Comparison of ENCODE assay signal across 9 cellular contexts in genomic region chr20:19815553-19815991, GRCh38. TPM values are rescaled to one million over a fixed set of nuclear protein-coding genes. Genes with fewer than 3 reads are reported as not detected.
DNase-seq lines count a peak whose midpoint lies in the region; FAIRE-seq and TF ChIP-seq lines count a peak whose summit lies in the region.
"Had no signal": no experiment of that assay in that cellular context is flagged by ENCODE, and none has a peak within 500 bp of the region (broad histone marks: within the 10 kb centered on the region; RNA-seq: fewer than 3 reads in every experiment).

No MANE protein-coding gene starts in this region.

- H2AFZ ChIP-seq in hepatocyte: no peak overlapping the region

- H3K9me3 Mint-ChIP-seq in activated CD4-positive, alpha-beta memory T cell treated with anti-CD3 and anti-CD28 coated beads for 36 hours: peaks cover 7% of the 10 kb centered on the region
- H3K9me3 Mint-ChIP-seq in activated CD4-positive, alpha-beta memory T cell treated with anti-CD3 and anti-CD28 coated beads, Interleukin-2, amount 10 ng/mL, durations not matched to agents 7 days and 5 days: no peaks in the 10 kb centered on the region
- no peaks in the 10 kb centered on the region for H3K9me3 Mint-ChIP-seq in type B pancreatic cell

- H3K27ac ChIP-seq in adrenal gland: peak overlapping the region in 2 of 5 donors; percentile 43 to 44
- H3K27ac ChIP-seq in hepatocyte: no peak overlapping the region

- TF ChIP-seq CTCF in adrenal gland (IDR thresholded peaks at IDR 0.05) (peak in 3 of 6 experiments; percentile 15 to 36 (median 31)), hepatocyte (IDR thresholded peaks at IDR 0.05; ENCODE audit: poor library complexity) (peak; percentile 17), type B pancreatic cell (conservative IDR thresholded peaks at IDR 0.05) (no peak), D721Med (IDR thresholded peaks at IDR 0.05; ENCODE audit: insufficient read depth, missing control alignments) (no peak)

- peaks cover 29 to 30% of the 10 kb centered on the region in 2 donors for H3K4me1 ChIP-seq in adrenal gland (replicated peaks in 1 of 2)
- no peaks in the 10 kb centered on the region for H3K4me1 ChIP-seq in hepatocyte (ENCODE audit: insufficient read depth)

- H3K36me3 ChIP-seq in adrenal gland (replicated peaks in 1 of 2) (no peaks in the 10 kb centered on the region), hepatocyte (replicated peaks; ENCODE audit: insufficient read depth, low read depth) (no peaks in the 10 kb centered on the region)

- peak; percentile 26 for DNase-seq in activated CD4-positive, alpha-beta memory T cell treated with anti-CD3 and anti-CD28 coated beads for 36 hours
- no peak for DNase-seq in activated CD4-positive, alpha-beta memory T cell treated with anti-CD3 and anti-CD28 coated beads, Interleukin-2, amount 10 ng/mL, durations not matched to agents 7 days and 5 days
- DNase-seq in adrenal gland (peak in 6 of 7 donors; percentile 52 to 83 (median 78)), hepatocyte (ENCODE audit: low spot score) (peak; percentile 48), type B pancreatic cell (ENCODE audit: extremely low spot score, unreplicated experiment) (no peak), D721Med (ENCODE audit: insufficient read length, low spot score) (no peak), NCI-H2171 (lab: John Stamatoyannopoulos, UW) (no peak), occipital lobe (lab: John Stamatoyannopoulos, UW) (no peak)
- DNase-seq: DMS 273 treated with DMSO at 0.1 percent for 48 hours had no signal

- no peaks in the 10 kb centered on the region for H4K20me1 ChIP-seq in hepatocyte (ENCODE audit: insufficient read depth, poor library complexity, severe bottlenecking)

- intact Hi-C loops in activated CD4-positive, alpha-beta memory T cell treated with anti-CD3 and anti-CD28 coated beads for 36 hours (cut with micrococcal nuclease): no loop called here
- intact Hi-C loops in adrenal gland (cut with DNase I): no loop called here

- no peak for TF ChIP-seq POLR2A in adrenal gland (IDR thresholded peaks at IDR 0.05)

- no peaks in the 10 kb centered on the region for H3K27me3 ChIP-seq in adrenal gland
- H3K27me3 ChIP-seq in hepatocyte: no peaks in the 10 kb centered on the region

- no peak overlapping the region for H3K4me3 Mint-ChIP-seq in activated CD4-positive, alpha-beta memory T cell treated with anti-CD3 and anti-CD28 coated beads for 36 hours
- no peak overlapping the region for H3K4me3 Mint-ChIP-seq in activated CD4-positive, alpha-beta memory T cell treated with anti-CD3 and anti-CD28 coated beads, Interleukin-2, amount 10 ng/mL, durations not matched to agents 7 days and 5 days
- peak overlapping the region; percentile 15 for H3K4me3 Mint-ChIP-seq in type B pancreatic cell

- WGBS in adrenal gland, 4 donors: 6 to 21% (median 14%) methylated on average over 8 of the region's 8 CpGs
- WGBS in hepatocyte (ENCODE audit: low lambda C conversion rate, missing lambda C conversion rate): 64% methylated on average over 8 of the region's 8 CpGs

- no peaks in the 10 kb centered on the region for H3K9me2 ChIP-seq in hepatocyte (replicated peaks; ENCODE audit: insufficient read depth)

- no peak for FAIRE-seq in D721Med (lab: Jason Lieb, UNC)

- H3K4me1 Mint-ChIP-seq in activated CD4-positive, alpha-beta memory T cell treated with anti-CD3 and anti-CD28 coated beads for 36 hours (ENCODE audit: low read depth): peaks cover 5% of the 10 kb centered on the region
- H3K4me1 Mint-ChIP-seq in activated CD4-positive, alpha-beta memory T cell treated with anti-CD3 and anti-CD28 coated beads, Interleukin-2, amount 10 ng/mL, durations not matched to agents 7 days and 5 days: peaks cover 6% of the 10 kb centered on the region
- H3K4me1 Mint-ChIP-seq in type B pancreatic cell (ENCODE audit: unreplicated experiment): peaks cover 21% of the 10 kb centered on the region

- H3K9me3 ChIP-seq in adrenal gland (replicated peaks in 1 of 3) (no peaks in the 10 kb centered on the region), hepatocyte (ENCODE audit: low read depth) (no peaks in the 10 kb centered on the region)

- no peak overlapping the region for H3K4me3 ChIP-seq in adrenal gland
- no peak overlapping the region for H3K4me3 ChIP-seq in hepatocyte

- H3K36me3 Mint-ChIP-seq in activated CD4-positive, alpha-beta memory T cell treated with anti-CD3 and anti-CD28 coated beads for 36 hours: no peaks in the 10 kb centered on the region
- no peaks in the 10 kb centered on the region for H3K36me3 Mint-ChIP-seq in activated CD4-positive, alpha-beta memory T cell treated with anti-CD3 and anti-CD28 coated beads, Interleukin-2, amount 10 ng/mL, durations not matched to agents 7 days and 5 days (ENCODE audit: low read depth)
- H3K36me3 Mint-ChIP-seq in type B pancreatic cell: peaks cover 18% of the 10 kb centered on the region

- H3K79me2 ChIP-seq in hepatocyte: no peaks in the 10 kb centered on the region

- POLR2A ChIA-PET in activated CD4-positive, alpha-beta memory T cell treated with anti-CD3 and anti-CD28 coated beads for 36 hours (lab: Charles Lee): no interaction called here
- POLR2A ChIA-PET in activated CD4-positive, alpha-beta memory T cell treated with anti-CD3 and anti-CD28 coated beads, Interleukin-2, amount 10 ng/mL, durations not matched to agents 7 days and 5 days (lab: Charles Lee): no interaction called here

- peaks cover 14% of the 10 kb centered on the region for H3K27me3 Mint-ChIP-seq in activated CD4-positive, alpha-beta memory T cell treated with anti-CD3 and anti-CD28 coated beads for 36 hours
- peaks cover 12% of the 10 kb centered on the region for H3K27me3 Mint-ChIP-seq in activated CD4-positive, alpha-beta memory T cell treated with anti-CD3 and anti-CD28 coated beads, Interleukin-2, amount 10 ng/mL, durations not matched to agents 7 days and 5 days
- H3K27me3 Mint-ChIP-seq in type B pancreatic cell: no peaks in the 10 kb centered on the region

- CTCF ChIA-PET in activated CD4-positive, alpha-beta memory T cell treated with anti-CD3 and anti-CD28 coated beads for 36 hours (lab: Charles Lee): interaction anchor here (1.6 kb wide), 1 partner anchor 12 kb away, joined by 7 read pairs; no protein-coding TSS in a partner anchor
- CTCF ChIA-PET in activated CD4-positive, alpha-beta memory T cell treated with anti-CD3 and anti-CD28 coated beads, Interleukin-2, amount 10 ng/mL, durations not matched to agents 7 days and 5 days (lab: Charles Lee): interaction anchor here (0.9 to 1.3 kb wide), 2 partner anchors 12 to 133 kb away, joined by 3 to 4 read pairs; no protein-coding TSS in a partner anchor

- H3K27ac Mint-ChIP-seq in activated CD4-positive, alpha-beta memory T cell treated with anti-CD3 and anti-CD28 coated beads for 36 hours: no peak overlapping the region
- no peak overlapping the region for H3K27ac Mint-ChIP-seq in activated CD4-positive, alpha-beta memory T cell treated with anti-CD3 and anti-CD28 coated beads, Interleukin-2, amount 10 ng/mL, durations not matched to agents 7 days and 5 days
- peak overlapping the region; percentile 28 for H3K27ac Mint-ChIP-seq in type B pancreatic cell

- H3K4me2 ChIP-seq in hepatocyte: no peak overlapping the region

RNA-seq across cellular contexts. Expression of gene RIN2, which starts 57.5 kb away (rescaled TPM):
- not detected for total RNA-seq in activated CD4-positive, alpha-beta memory T cell treated with anti-CD3 and anti-CD28 coated beads for 36 hours
- total RNA-seq in activated CD4-positive, alpha-beta memory T cell treated with anti-CD3 and anti-CD28 coated beads, Interleukin-2, amount 10 ng/mL, durations not matched to agents 7 days and 5 days: not detected
- total RNA-seq in adrenal gland: 10 to 100 TPM; 27.9 to 68.8 (median 53.1) TPM
- polyA plus RNA-seq in adrenal gland: 10 to 100 TPM in 2 of 3 donors, 1 to 10 TPM in 1; 6.9 to 19.5 (median 15.2) TPM
- 33.4 and 39.0 TPM in 2 replicates for total RNA-seq in hepatocyte
- 22.3 and 24.5 TPM in 2 replicates for polyA plus RNA-seq in hepatocyte
- total RNA-seq in type B pancreatic cell (ENCODE audit: low replicate concordance): 44.8 and 46.8 TPM in 2 replicates
- total RNA-seq in occipital lobe: 20.0 TPM

Comparison
In these comparisons a context has a peak if more than half of its experiments do, and no peak if none do; other contexts are left out.
1. DNase-seq: peak in activated CD4-positive, alpha-beta memory T cell treated with anti-CD3 and anti-CD28 coated beads for 36 hours (single experiment), adrenal gland (6 of 7) and hepatocyte (single experiment); none in activated CD4-positive, alpha-beta memory T cell treated with anti-CD3 and anti-CD28 coated beads, Interleukin-2, amount 10 ng/mL, durations not matched to agents 7 days and 5 days (single experiment), type B pancreatic cell (single experiment), D721Med (single experiment), NCI-H2171 (single experiment) and occipital lobe (single experiment).
2. RNA of gene RIN2, which starts 57.5 kb away (total RNA-seq): 27.9 to 68.8 TPM in adrenal gland, 44.8 to 46.8 TPM in type B pancreatic cell, 33.4 to 39.0 TPM in hepatocyte and 20.0 TPM in occipital lobe (single experiment); not detected in activated CD4-positive, alpha-beta memory T cell treated with anti-CD3 and anti-CD28 coated beads for 36 hours and not detected in activated CD4-positive, alpha-beta memory T cell treated with anti-CD3 and anti-CD28 coated beads, Interleukin-2, amount 10 ng/mL, durations not matched to agents 7 days and 5 days; every median in the first group is over 10 times any median in the second.